9 cellular contexts compared by ENCODE assay signal in genomic region chr5:56123531-56124243, GRCh38.
DNase-seq lines count a peak whose midpoint lies in the region; ATAC-seq and TF ChIP-seq lines count a peak whose summit lies in the region.
"Had no signal": no experiment of that assay in that cellular context is flagged by ENCODE, and none has a peak within 500 bp of the region (broad histone marks: within the 10 kb centered on the region; RNA-seq: fewer than 3 reads in every experiment).

No MANE protein-coding gene starts in this region.

- H3K9me3 ChIP-seq in H9 (ENCODE audit: control insufficient read depth, low read depth, low read length) (no peaks in the 10 kb centered on the region), SJCRH30 (replicated peaks) (0 out of 2 replicates have a peak, but pooled peaks cover 3% of the 10 kb centered on the region), psoas muscle (peaks cover 2% of the 10 kb centered on the region)

- H3K18ac ChIP-seq in H9 (ENCODE audit: insufficient read length, low read depth, low read length): no peak overlapping the region

- H2AK5ac ChIP-seq in H9 (ENCODE audit: insufficient read length, low read length): no peak overlapping the region

- no peaks in the 10 kb centered on the region for H3K23me2 ChIP-seq in H9 (ENCODE audit: insufficient read length, low read depth, low read length, poor library complexity, severe bottlenecking)

- no peak overlapping the region for H3K56ac ChIP-seq in H9 (ENCODE audit: insufficient read length, low read depth, low read length)

- H3K4ac ChIP-seq in H9 (ENCODE audit: low read depth, low read length): no peak overlapping the region

- no peak overlapping the region for H2BK120ac ChIP-seq in H9 (ENCODE audit: low read depth, low read length, poor library complexity, severe bottlenecking)

- TF ChIP-seq CTCF in H9 (conservative IDR thresholded peaks at IDR 0.05) (no peak), foreskin fibroblast (IDR thresholded peaks at IDR 0.05; ENCODE audit: low read depth, low read length) (no peak), psoas muscle (IDR thresholded peaks at IDR 0.05) (no peak)

- H2BK15ac ChIP-seq in H9 (ENCODE audit: low read depth, low read length): no peak overlapping the region

- H3K23ac ChIP-seq in H9 (ENCODE audit: insufficient read length, low read depth, low read length): no peak overlapping the region

- H3K27ac ChIP-seq in H9 (ENCODE audit: insufficient read length, low read depth, low read length): no peak overlapping the region
- no peak overlapping the region for H3K27ac ChIP-seq in SJCRH30
- no peak overlapping the region for H3K27ac ChIP-seq in psoas muscle

- no peak overlapping the region for H3K4me2 ChIP-seq in H9 (ENCODE audit: insufficient read depth, insufficient read length, low read length)

- no peak overlapping the region for H2BK5ac ChIP-seq in H9 (ENCODE audit: insufficient read length, low read length)

- H3K9me3 Mint-ChIP-seq in H9: no peaks in the 10 kb centered on the region; a peak in 2 of 5 replicates

- H3K27ac Mint-ChIP-seq in H9: no peak overlapping the region
- H3K27ac Mint-ChIP-seq: naive B cell had no signal

- no peak overlapping the region for H2BK12ac ChIP-seq in H9 (ENCODE audit: insufficient read length, low read depth, low read length)

- intact Hi-C loops in psoas muscle (cut with DNase I): no loop called here

- no peaks in the 10 kb centered on the region for H3K36me3 ChIP-seq in SJCRH30
- no peaks in the 10 kb centered on the region for H3K36me3 ChIP-seq in psoas muscle (ENCODE audit: insufficient read depth in 1 of 2, low read depth in 1 of 2)

- no peaks in the 10 kb centered on the region; the same call in 1 of the 2 replicates for H3K4me1 ChIP-seq in H9 (ENCODE audit: insufficient read depth, low read length)
- H3K4me1 ChIP-seq in SJCRH30: peaks cover 13% of the 10 kb centered on the region
- no peaks in the 10 kb centered on the region for H3K4me1 ChIP-seq in psoas muscle

- H3K79me2 ChIP-seq in H9 (ENCODE audit: insufficient read depth, low read length): no peaks in the 10 kb centered on the region

- no peak overlapping the region for H2AFZ ChIP-seq in H9 (ENCODE audit: low read length)

- H3K27me3 ChIP-seq in H9 (ENCODE audit: insufficient read depth, low read length) (no peaks in the 10 kb centered on the region), SJCRH30 (no peaks in the 10 kb centered on the region), psoas muscle (ENCODE audit: insufficient read depth in 3 of 3, low read length in 2 of 3) (no peaks in the 10 kb centered on the region)

- H3T11ph ChIP-seq in H9 (ENCODE audit: low read length): no peak overlapping the region

- H3K14ac ChIP-seq in H9 (ENCODE audit: insufficient read depth, low read length): no peak overlapping the region

- H3K4me3 ChIP-seq in SJCRH30: no peak overlapping the region
- H3K4me3 ChIP-seq in foreskin fibroblast (ENCODE audit: low read depth in 1 of 2, low read length in 2 of 2): no peak overlapping the region
- no peak overlapping the region for H3K4me3 ChIP-seq in psoas muscle

- no peak overlapping the region for H3K9ac ChIP-seq in H9 (ENCODE audit: extremely low read depth, insufficient read length, low read length)

- no CpG with 5 or more reads among the region's 8 CpGs for WGBS in H9 (ENCODE audit: extremely low coverage, insufficient read length, low lambda C conversion rate)
- WGBS in psoas muscle, 3 donors: 45 to 54% (median 47%) methylated on average over 8 of the region's 8 CpGs

- H4K20me1 ChIP-seq in H9 (ENCODE audit: control insufficient read depth, insufficient read depth, insufficient read length): no peaks in the 10 kb centered on the region

- H2BK20ac ChIP-seq in H9 (ENCODE audit: low read depth, low read length, poor library complexity, severe bottlenecking): no peak overlapping the region

- H4K91ac ChIP-seq in H9 (ENCODE audit: insufficient read length, low read depth, low read length): no peak overlapping the region

- H3K4me3 Mint-ChIP-seq in H9: no peak overlapping the region
- H3K4me3 Mint-ChIP-seq: naive B cell had no signal

- DNase-seq in H9: peak; percentile 57
- DNase-seq in SJCRH30: peak; percentile 66 to 70
- peak; percentile 97 to 98 for DNase-seq in foreskin fibroblast
- DNase-seq in psoas muscle: peak in 1 of 2 donors; percentile 46
- no peak for DNase-seq in activated T-cell treated with anti-CD3 and anti-CD28 coated beads for 4 hours
- DNase-seq: naive B cell had no signal

- no peaks in the 10 kb centered on the region; the same call in 1 of the 2 replicates for H3K27me3 Mint-ChIP-seq in H9 (ENCODE audit: low read depth)

- peaks cover 0 to 2% (median 0%) of the 10 kb centered on the region in 3 experiments; a peak in 1 of 7 replicates for H3K36me3 Mint-ChIP-seq in H9 (ENCODE audit: insufficient read depth in 1 of 3, low read depth in 3 of 3)
- H3K36me3 Mint-ChIP-seq: naive B cell had no signal

- peaks cover 8 to 10% of the 10 kb centered on the region in 2 experiments for H3K4me1 Mint-ChIP-seq in H9
- H3K4me1 Mint-ChIP-seq: naive B cell had no signal

- no peaks in the 10 kb centered on the region for H3K79me1 ChIP-seq in H9 (ENCODE audit: insufficient read depth, low read depth, low read length, poor library complexity, severe bottlenecking)

- no peak overlapping the region for H4K5ac ChIP-seq in H9 (ENCODE audit: insufficient read length, low read depth, low read length)

- ATAC-seq in psoas muscle (peak; percentile 30 to 87 (median 56)), HG02840 (IDR thresholded peaks at IDR 0.05; ENCODE audit: low FRiP score, unreplicated experiment) (no peak), GM18517 (IDR thresholded peaks at IDR 0.05; ENCODE audit: unreplicated experiment) (no peak), HG03354 (IDR thresholded peaks at IDR 0.05; ENCODE audit: poor library complexity, severe bottlenecking, unreplicated experiment) (no peak)

- H4K8ac ChIP-seq in H9 (replicated peaks; ENCODE audit: insufficient read length, low read depth, low read length): no peak overlapping the region

Comparison
In these comparisons a context has a peak if more than half of its experiments do, and no peak if none do; other contexts are left out.
1. ATAC-seq: peak in psoas muscle (4 of 4); none in HG02840 (single experiment), GM18517 (single experiment) and HG03354 (single experiment).